8 cellular contexts compared by ENCODE assay signal in genomic region chr1:109133815-109134214, GRCh38. TPM values are rescaled to one million over a fixed set of nuclear protein-coding genes. Genes with fewer than 3 reads are reported as not detected.
DNase-seq lines count a peak whose midpoint lies in the region; TF ChIP-seq lines count a peak whose summit lies in the region.

No MANE protein-coding gene starts in this region.

- TF ChIP-seq CTCF in lower leg skin (IDR thresholded peaks at IDR 0.05): no peak

- no peak overlapping the region for H3K4me3 ChIP-seq in MG63
- no peak overlapping the region for H3K4me3 ChIP-seq in lower leg skin (ENCODE audit: low read depth, poor library complexity, severe bottlenecking)

- TF ChIP-seq POLR2A in lower leg skin (IDR thresholded peaks at IDR 0.05): no peak

- H3K27me3 ChIP-seq in MG63: no peaks in the 10 kb centered on the region

- intact Hi-C loops in posterior vena cava (cut with DNase I) (no loop called here), lower leg skin (cut with DNase I; ENCODE audit: low total_unique reads) (no loop called here)

- no peaks in the 10 kb centered on the region for H3K36me3 ChIP-seq in MG63

- no peaks in the 10 kb centered on the region for H3K9me3 ChIP-seq in MG63

- DNase-seq in GM19238 (ENCODE audit: insufficient read length, low spot score) (peak; percentile 31), MG63 (peak; percentile 46), cerebellum (ENCODE audit: low spot score) (peak; percentile 89), posterior vena cava (ENCODE audit: low spot score) (peak; percentile 86), AG08396 (ENCODE audit: low spot score) (no peak), lower leg skin (ENCODE audit: low spot score in 2 of 2) (no peak), COLO829 (ENCODE audit: low spot score) (no peak)
- no peak for DNase-seq in activated CD8-positive, alpha-beta memory T cell treated with anti-CD3 and anti-CD28 coated beads, Interleukin-2, amount 50 U/mL, for 48 hours

- 25 to 51% methylated on average over 2 of the region's 2 CpGs for WGBS in lower leg skin, 2 donors

RNA-seq across cellular contexts. Expression of gene ELAPOR1, which starts 19.9 kb away (rescaled TPM):
- 0.20 TPM in 1 of 2 replicates, not detected in the other for total RNA-seq in MG63 (2014; rRNA removed; shearing (Covaris generic); ENCODE audit: low replicate concordance)
- total RNA-seq in cerebellum (6.4 TPM), posterior vena cava (under 1 TPM; 0.38 to 0.56 TPM), lower leg skin (10 to 100 TPM; 16.4 to 60.0 (median 33.9) TPM)

RNA-seq across cellular contexts. Expression of gene TMEM167B, which starts 43.3 kb away (rescaled TPM):
- total RNA-seq in MG63 (2014; rRNA removed; shearing (Covaris generic); ENCODE audit: low replicate concordance): 43.4 and 61.3 TPM in 2 replicates
- total RNA-seq in cerebellum (32.3 TPM), posterior vena cava (10 to 100 TPM; 33.6 to 33.9 TPM), lower leg skin (10 to 100 TPM; 24.8 to 52.3 (median 34.3) TPM)

RNA-seq across cellular contexts. Expression of gene TAF13, which starts 58.0 kb away (rescaled TPM):
- 37.6 and 71.7 TPM in 2 replicates for total RNA-seq in MG63 (2014; rRNA removed; shearing (Covaris generic); ENCODE audit: low replicate concordance)
- total RNA-seq in cerebellum: 31.0 TPM
- 10 to 100 TPM; 63.3 to 99.1 TPM for total RNA-seq in posterior vena cava
- total RNA-seq in lower leg skin: 10 to 100 TPM; 22.2 to 28.9 (median 23.9) TPM

Comparison
In these comparisons a context has a peak if more than half of its experiments do, and no peak if none do; other contexts are left out.
1. DNase-seq: peak in GM19238 (single experiment), MG63 (single experiment), cerebellum (single experiment) and posterior vena cava (single experiment); none in AG08396 (single experiment), activated CD8-positive, alpha-beta memory T cell treated with anti-CD3 and anti-CD28 coated beads, Interleukin-2, amount 50 U/mL, for 48 hours (single experiment), lower leg skin (0 of 2) and COLO829 (single experiment).